ENCODE assay signal across 8 cellular contexts in genomic region chr11:43880640-43881159, GRCh38. TPM values are rescaled to one million over a fixed set of nuclear protein-coding genes. Genes with fewer than 3 reads are reported as not detected.
DNase-seq lines count a peak whose midpoint lies in the region; ATAC-seq and TF ChIP-seq lines count a peak whose summit lies in the region.

ALKBH3 (plus strand) TSS chr11:43880831; CDS start chr11:43882653, 1,822 bp downstream.

- peaks cover 14% of the 10 kb centered on the region for H3K36me3 Mint-ChIP-seq in activated naive CD4-positive, alpha-beta T cell treated with anti-CD3 and anti-CD28 coated beads, Interleukin-2, amount 50 U/mL, for 24 hours

- H3K27ac Mint-ChIP-seq in activated naive CD4-positive, alpha-beta T cell treated with anti-CD3 and anti-CD28 coated beads, Interleukin-2, amount 50 U/mL, for 24 hours: peak within 1 kb of the TSS; percentile 68

- H3K4me3 Mint-ChIP-seq in activated naive CD4-positive, alpha-beta T cell treated with anti-CD3 and anti-CD28 coated beads, Interleukin-2, amount 50 U/mL, for 24 hours: peak within 1 kb of the TSS; percentile 89

- no peak for TF ChIP-seq CTCF in HFF-Myc (IDR thresholded peaks at IDR 0.05; ENCODE audit: low read depth, low read length, missing control alignments)

- H3K9me3 Mint-ChIP-seq in activated naive CD4-positive, alpha-beta T cell treated with anti-CD3 and anti-CD28 coated beads, Interleukin-2, amount 50 U/mL, for 24 hours: no peaks in the 10 kb centered on the region

- H3K4me3 ChIP-seq in HFF-Myc (replicated peaks; ENCODE audit: low read depth, low read length): peak within 1 kb of the TSS; percentile 68

- DNase-seq in GM04504 (ENCODE audit: low read depth): peak; percentile 81
- peak; percentile 77 for DNase-seq in HFF-Myc (ENCODE audit: extremely low read depth, low read depth)
- peak; percentile 88 for DNase-seq in MV-4-11 (lab: John Stamatoyannopoulos, UW)
- DNase-seq in glomerular endothelial cell (ENCODE audit: extremely low read depth, low read depth, low spot score): peak; percentile 70
- DNase-seq in occipital lobe (lab: John Stamatoyannopoulos, UW): peak; percentile 86
- peak; percentile 93 for DNase-seq in superior temporal gyrus (ENCODE audit: extremely low spot score)

- H3K4me1 Mint-ChIP-seq in activated naive CD4-positive, alpha-beta T cell treated with anti-CD3 and anti-CD28 coated beads, Interleukin-2, amount 50 U/mL, for 24 hours: peaks cover 25% of the 10 kb centered on the region

- peak; percentile 100 for ATAC-seq in SK-N-SH treated with all-trans-retinoic acid at 6 μM for 48 hours

- H3K27me3 Mint-ChIP-seq in activated naive CD4-positive, alpha-beta T cell treated with anti-CD3 and anti-CD28 coated beads, Interleukin-2, amount 50 U/mL, for 24 hours: peaks cover 5% of the 10 kb centered on the region

TF ChIP-seq in SK-N-SH treated with all-trans-retinoic acid at 6 μM for 48 hours, 23 proteins besides CTCF, POLR2A, EP300 and RAD21:
- TF ChIP-seq ISL1 (CRISPR knock-in tag; IDR thresholded peaks at IDR 0.05) (0 out of 2 replicates have a peak, but pooled peaks have one; percentile 24), CSRNP3 (CRISPR knock-in tag; IDR thresholded peaks at IDR 0.05) (no peak), CSDC2 (CRISPR knock-in tag; IDR thresholded peaks at IDR 0.05) (0 out of 2 replicates have a peak, but pooled peaks have one; percentile 65), ZFP30 (CRISPR knock-in tag; IDR thresholded peaks at IDR 0.05) (peak; percentile 46; the same call in 1 of the 2 replicates), ZNF8 (CRISPR knock-in tag; IDR thresholded peaks at IDR 0.05) (0 out of 2 replicates have a peak, but pooled peaks have one; percentile 28), RARB (CRISPR knock-in tag; IDR thresholded peaks at IDR 0.05) (no peak), TCF4 (CRISPR knock-in tag; IDR thresholded peaks at IDR 0.05; ENCODE audit: borderline replicate concordance) (no peak), TSHZ2 (CRISPR knock-in tag; IDR thresholded peaks at IDR 0.05) (peak; percentile 86), GLIS3 (CRISPR knock-in tag; IDR thresholded peaks at IDR 0.05) (no peak), ZNF70 (CRISPR knock-in tag; IDR thresholded peaks at IDR 0.05) (peak; percentile 68; the same call in 1 of the 2 replicates), PPARA (CRISPR knock-in tag; IDR thresholded peaks at IDR 0.05; ENCODE audit: borderline replicate concordance) (peak; percentile 62; the same call in 1 of the 2 replicates), ZFP3 (CRISPR knock-in tag; IDR thresholded peaks at IDR 0.05) (peak; percentile 75; the same call in 1 of the 2 replicates), SNAI2 (CRISPR knock-in tag; IDR thresholded peaks at IDR 0.05) (peak; percentile 86), TOX (CRISPR knock-in tag; IDR thresholded peaks at IDR 0.05; ENCODE audit: borderline replicate concordance) (no peak; the same call in 1 of the 2 replicates), ARNTL (CRISPR knock-in tag; IDR thresholded peaks at IDR 0.05; ENCODE audit: borderline replicate concordance, low read depth) (no peak), BACH2 (CRISPR knock-in tag; IDR thresholded peaks at IDR 0.05; ENCODE audit: borderline replicate concordance) (0 out of 2 replicates have a peak, but pooled peaks have one; percentile 15)

RNA-seq across cellular contexts. Expression of gene ALKBH3, which starts in this region (rescaled TPM):
- 31.2 and 31.6 TPM in 2 replicates for total RNA-seq in glomerular endothelial cell
- total RNA-seq in occipital lobe: 33.5 TPM

Comparison
In these comparisons a context has a peak if more than half of its experiments do, and no peak if none do; other contexts are left out.
1. Peak in every context shown above with its lines: DNase-seq, ATAC-seq and H3K4me3 ChIP-seq.